Comparison of ENCODE assay signal across 17 cellular contexts in the genomic region with DNA sequence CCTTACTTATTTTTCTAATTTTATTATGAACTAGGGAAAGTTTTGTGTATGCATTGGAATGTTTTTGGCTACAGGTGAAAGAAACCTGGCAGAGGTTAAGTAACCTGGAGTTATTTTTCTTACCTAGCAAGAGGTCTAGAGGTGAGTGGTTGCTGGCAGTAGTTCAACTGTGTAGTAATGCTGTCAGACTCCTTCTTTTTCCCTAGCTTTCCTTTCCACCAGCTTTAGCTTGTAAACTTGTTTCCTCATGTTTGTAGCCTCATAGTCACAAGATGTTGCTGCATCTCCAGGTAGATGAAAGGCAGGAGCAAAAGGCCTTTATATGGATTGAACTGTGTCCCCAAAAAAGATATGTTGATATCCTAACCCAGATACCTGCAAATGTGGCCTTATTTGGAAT.
DNase-seq lines count a peak whose midpoint lies in the region; ATAC-seq and TF ChIP-seq lines count a peak whose summit lies in the region.
"Had no signal": no experiment of that assay in that cellular context is flagged by ENCODE, and none has a peak within 500 bp of the region (broad histone marks: within the 10 kb centered on the region; RNA-seq: fewer than 3 reads in every experiment).

No MANE protein-coding gene starts in this region.

- H2AFZ ChIP-seq in GM23338 (peak overlapping the region; percentile 25), OCI-LY1 (ENCODE audit: low read length) (no peak overlapping the region)

- H3K79me2 ChIP-seq in GM23338 (replicated peaks; ENCODE audit: insufficient read depth): no peaks in the 10 kb centered on the region
- no peaks in the 10 kb centered on the region for H3K79me2 ChIP-seq in OCI-LY1 (ENCODE audit: insufficient read depth, low read length)

- H3K9ac ChIP-seq in OCI-LY1 (ENCODE audit: low read length): no peak overlapping the region

- H3K4me3 Mint-ChIP-seq in GM23338: no peak overlapping the region
- H3K4me3 Mint-ChIP-seq: activated CD4-positive, alpha-beta memory T cell treated with anti-CD3 and anti-CD28 coated beads, Interleukin-2, amount 10 ng/mL, durations not matched to agents 7 days and 5 days; activated naive CD8-positive, alpha-beta T cell treated with anti-CD3 and anti-CD28 coated beads, Interleukin-2, amount 10 ng/mL, durations not matched to agents 7 days and 5 days; activated T-cell treated with anti-CD3 and anti-CD28 coated beads, Interleukin-2, amount 50 U/mL, for 24 hours had no signal

- TF ChIP-seq CTCF in GM23338 (conservative IDR thresholded peaks at IDR 0.05; ENCODE audit: low read depth in 2 of 2): no peak
- no peak for TF ChIP-seq CTCF in OCI-LY1 (IDR thresholded peaks at IDR 0.05; ENCODE audit: low read length)
- no peak for TF ChIP-seq CTCF in epithelial cell of esophagus (IDR thresholded peaks at IDR 0.05; ENCODE audit: insufficient read depth, low read depth, low read length, missing control alignments)

- H3K9me2 ChIP-seq in GM23338 (ENCODE audit: insufficient read depth) (peaks cover 4% of the 10 kb centered on the region; the same call in 1 of the 2 replicates), OCI-LY1 (ENCODE audit: low read depth, low read length) (no peaks in the 10 kb centered on the region)

- H3K36me3 Mint-ChIP-seq in GM23338 (ENCODE audit: low read depth): no peaks in the 10 kb centered on the region

- DNase-seq in GM23338 (ENCODE audit: low spot score) (no peak), epithelial cell of esophagus (ENCODE audit: low read depth) (peak; percentile 96), mucosa of gallbladder (ENCODE audit: low spot score) (peak; percentile 68), epidermal melanocyte (ENCODE audit: insufficient read length, low spot score) (no peak), NCI-H187 (lab: John Stamatoyannopoulos, UW) (no peak)
- DNase-seq: activated CD4-positive, alpha-beta memory T cell treated with anti-CD3 and anti-CD28 coated beads, Interleukin-2, amount 10 ng/mL, durations not matched to agents 7 days and 5 days; activated naive CD8-positive, alpha-beta T cell treated with anti-CD3 and anti-CD28 coated beads, Interleukin-2, amount 10 ng/mL, durations not matched to agents 7 days and 5 days; activated T-cell treated with anti-CD3 and anti-CD28 coated beads, Interleukin-2, amount 50 U/mL, for 24 hours; Caco-2; glutamatergic neuron; Karpas-422; naive thymus-derived CD4-positive, alpha-beta T cell; NCI-H1105; RPMI8226; stimulated activated CD4-positive, alpha-beta T cell treated with anti-CD3 and anti-CD28 coated beads, Interleukin-2, amount 100 ng/mL, for 24 hours had no signal

- H3K27me3 ChIP-seq in GM23338 (ENCODE audit: insufficient read depth) (no peaks in the 10 kb centered on the region), OCI-LY1 (ENCODE audit: insufficient read depth, low read length) (no peaks in the 10 kb centered on the region)

- H3K27ac ChIP-seq in GM23338 (ENCODE audit: low read depth) (no peak overlapping the region), OCI-LY1 (ENCODE audit: low read depth, low read length, poor library complexity, severe bottlenecking) (peak overlapping the region; percentile 65)

- peaks cover 9% of the 10 kb centered on the region for H3K4me1 Mint-ChIP-seq in GM23338

- H3K4me2 ChIP-seq in GM23338 (no peak overlapping the region), OCI-LY1 (ENCODE audit: low read length) (no peak overlapping the region)

- H3K27ac Mint-ChIP-seq in GM23338: no peak overlapping the region
- H3K27ac Mint-ChIP-seq: activated CD4-positive, alpha-beta memory T cell treated with anti-CD3 and anti-CD28 coated beads, Interleukin-2, amount 10 ng/mL, durations not matched to agents 7 days and 5 days; activated naive CD8-positive, alpha-beta T cell treated with anti-CD3 and anti-CD28 coated beads, Interleukin-2, amount 10 ng/mL, durations not matched to agents 7 days and 5 days; activated T-cell treated with anti-CD3 and anti-CD28 coated beads, Interleukin-2, amount 50 U/mL, for 24 hours had no signal

- no peaks in the 10 kb centered on the region for H3K27me3 Mint-ChIP-seq in GM23338 (ENCODE audit: insufficient read depth, low read depth, poor library complexity)
- H3K27me3 Mint-ChIP-seq: activated CD4-positive, alpha-beta memory T cell treated with anti-CD3 and anti-CD28 coated beads, Interleukin-2, amount 10 ng/mL, durations not matched to agents 7 days and 5 days; activated naive CD8-positive, alpha-beta T cell treated with anti-CD3 and anti-CD28 coated beads, Interleukin-2, amount 10 ng/mL, durations not matched to agents 7 days and 5 days; activated T-cell treated with anti-CD3 and anti-CD28 coated beads, Interleukin-2, amount 50 U/mL, for 24 hours; naive thymus-derived CD4-positive, alpha-beta T cell had no signal

- H3F3A ChIP-seq in GM23338 (replicated peaks; ENCODE audit: low read depth): no peaks in the 10 kb centered on the region
- no peaks in the 10 kb centered on the region for H3F3A ChIP-seq in OCI-LY1 (ENCODE audit: insufficient read depth, low read length)

- H3K4me3 ChIP-seq in GM23338 (no peak overlapping the region), OCI-LY1 (ENCODE audit: low read depth, low read length, poor library complexity, severe bottlenecking) (no peak overlapping the region), epithelial cell of esophagus (ENCODE audit: low read length) (no peak overlapping the region)

- H3K36me3 ChIP-seq in GM23338 (ENCODE audit: insufficient read depth) (no peaks in the 10 kb centered on the region), OCI-LY1 (ENCODE audit: insufficient read depth, low read length) (no peaks in the 10 kb centered on the region)

- no peaks in the 10 kb centered on the region for H3K9me3 Mint-ChIP-seq in GM23338
- H3K9me3 Mint-ChIP-seq: activated CD4-positive, alpha-beta memory T cell treated with anti-CD3 and anti-CD28 coated beads, Interleukin-2, amount 10 ng/mL, durations not matched to agents 7 days and 5 days; activated T-cell treated with anti-CD3 and anti-CD28 coated beads, Interleukin-2, amount 50 U/mL, for 24 hours had no signal

- ATAC-seq in GM23338: no peak
- ATAC-seq in GM18517 (IDR thresholded peaks at IDR 0.05; ENCODE audit: unreplicated experiment): no peak
- ATAC-seq: naive thymus-derived CD4-positive, alpha-beta T cell had no signal

- H3K9me3 ChIP-seq in OCI-LY1 (ENCODE audit: low read length): no peaks in the 10 kb centered on the region
- H3K9me3 ChIP-seq: Caco-2 had no signal

- no peaks in the 10 kb centered on the region for H4K20me1 ChIP-seq in GM23338 (replicated peaks; ENCODE audit: insufficient read depth)
- no peaks in the 10 kb centered on the region for H4K20me1 ChIP-seq in OCI-LY1 (ENCODE audit: insufficient read depth, low read length)

- no peaks in the 10 kb centered on the region for H3K4me1 ChIP-seq in GM23338 (ENCODE audit: insufficient read depth)
- peaks cover 51% of the 10 kb centered on the region for H3K4me1 ChIP-seq in OCI-LY1 (ENCODE audit: insufficient read depth, low read length, severe bottlenecking)

TF ChIP-seq in GM23338, 12 proteins besides CTCF, POLR2A, EP300 and RAD21 (continues in another document):
- TF ChIP-seq JUNB (IDR thresholded peaks at IDR 0.05; ENCODE audit: unreplicated experiment) (no peak), ZNF331 (CRISPR knock-in tag; IDR thresholded peaks at IDR 0.05; ENCODE audit: low read depth) (no peak)

Comparison
In these comparisons a context has a peak if more than half of its experiments do, and no peak if none do; other contexts are left out.
1. DNase-seq: peak in epithelial cell of esophagus (single experiment) and mucosa of gallbladder (single experiment); none in GM23338 (single experiment), epidermal melanocyte (single experiment) and NCI-H187 (0 of 2).